8 cellular contexts compared by ENCODE assay signal in genomic region chr11:2376751-2377451, GRCh38. TPM values are rescaled to one million over a fixed set of nuclear protein-coding genes. Genes with fewer than 3 reads are reported as not detected.
DNase-seq lines count a peak whose midpoint lies in the region; ATAC-seq, FAIRE-seq and TF ChIP-seq lines count a peak whose summit lies in the region.

A gene with protein sequence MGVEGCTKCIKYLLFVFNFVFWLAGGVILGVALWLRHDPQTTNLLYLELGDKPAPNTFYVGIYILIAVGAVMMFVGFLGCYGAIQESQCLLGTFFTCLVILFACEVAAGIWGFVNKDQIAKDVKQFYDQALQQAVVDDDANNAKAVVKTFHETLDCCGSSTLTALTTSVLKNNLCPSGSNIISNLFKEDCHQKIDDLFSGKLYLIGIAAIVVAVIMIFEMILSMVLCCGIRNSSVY (plus strand): TSS chr11:2377310. CDS start chr11:2377550, 240 bp downstream.

- peaks cover 0 to 6% of the 10 kb centered on the region in 2 experiments for H3K36me3 ChIP-seq in keratinocyte (ENCODE audit: control insufficient read depth in 2 of 2, extremely low read depth in 1 of 2, insufficient read depth in 2 of 2, low read length in 2 of 2)

- H3K9me1 ChIP-seq in keratinocyte (ENCODE audit: control insufficient read depth, extremely low read depth, insufficient read depth, low read length) = no peaks in the 10 kb centered on the region

- H4K20me1 ChIP-seq in keratinocyte (ENCODE audit: control insufficient read depth, extremely low read depth, insufficient read depth, low read length) = peaks cover 25% of the 10 kb centered on the region

- H3K27me3 Mint-ChIP-seq in activated B cell treated with CpG ODN at 0.5 μM for 24 hours = no peaks in the 10 kb centered on the region

- H3K27me3 ChIP-seq in keratinocyte (ENCODE audit: control insufficient read depth, extremely low read depth, insufficient read depth, low read length) = no peaks in the 10 kb centered on the region

- peak within 1 kb of the TSS; percentile 74 to 93 (median 93) for H3K4me3 ChIP-seq in keratinocyte (ENCODE audit: control insufficient read depth in 2 of 3, extremely low read depth in 1 of 3, insufficient read depth in 2 of 3, low read depth in 1 of 3, low read length in 3 of 3)

- CTCF ChIA-PET in activated B cell treated with CpG ODN at 0.5 μM for 24 hours (lab: Charles Lee) = interaction anchor here (1.0 to 1.4 kb wide), 2 partner anchors 24 to 44 kb away, joined by 4 read pairs; partner anchors contain the start of gene TSSC4

- peak within 1 kb of the TSS; percentile 86 for H3K27ac ChIP-seq in caudate nucleus (ENCODE audit: low read depth, low read length)
- H3K27ac ChIP-seq in keratinocyte (ENCODE audit: control insufficient read depth, insufficient read depth, low read length) = peak within 1 kb of the TSS; percentile 68

- peak within 1 kb of the TSS; percentile 85 for H3K9ac ChIP-seq in keratinocyte (ENCODE audit: control insufficient read depth, extremely low read depth, insufficient read depth, low read length)

- H3K4me1 Mint-ChIP-seq in activated B cell treated with CpG ODN at 0.5 μM for 24 hours = peaks cover 38% of the 10 kb centered on the region

- no peak for FAIRE-seq in keratinocyte (lab: Jason Lieb, UNC)

- peak; percentile 55 for ATAC-seq in HG03432 (IDR thresholded peaks at IDR 0.05; ENCODE audit: unreplicated experiment)
- ATAC-seq in activated B cell treated with CpG ODN at 0.5 μM for 24 hours (ENCODE audit: low read depth) = peak; percentile 82
- no peak for ATAC-seq in GM21390 (IDR thresholded peaks at IDR 0.05; ENCODE audit: unreplicated experiment)

- peak within 1 kb of the TSS; percentile 86 for H3K27ac Mint-ChIP-seq in activated B cell treated with CpG ODN at 0.5 μM for 24 hours

- peaks cover 45% of the 10 kb centered on the region for H3K79me2 ChIP-seq in keratinocyte (ENCODE audit: control insufficient read depth, insufficient read depth, low read length)

- peaks cover 3% of the 10 kb centered on the region for H3K36me3 Mint-ChIP-seq in activated B cell treated with CpG ODN at 0.5 μM for 24 hours (ENCODE audit: low read depth)

- no peak for TF ChIP-seq CTCF in activated B cell treated with CpG ODN at 0.5 μM for 24 hours (IDR thresholded peaks at IDR 0.05)
- TF ChIP-seq CTCF in keratinocyte (optimal IDR thresholded peaks at IDR 0.05 in 1 of 3, IDR thresholded peaks at IDR 0.05 in 1 of 3, conservative IDR thresholded peaks at IDR 0.05 in 1 of 3; ENCODE audit: extremely low read depth in 1 of 3, insufficient read depth in 2 of 3, low read length in 3 of 3) = no peak

- H3K4me1 ChIP-seq in keratinocyte (ENCODE audit: control insufficient read depth, extremely low read depth, insufficient read depth, low read length) = peaks cover 25% of the 10 kb centered on the region

- peak within 1 kb of the TSS; percentile 22 for H2AFZ ChIP-seq in keratinocyte (ENCODE audit: control insufficient read depth, low read length)

- peak within 1 kb of the TSS; percentile 97 for H3K4me2 ChIP-seq in keratinocyte (ENCODE audit: control insufficient read depth, extremely low read depth, insufficient read depth, low read depth, low read length)

- DNase-seq in NCI-H82 (lab: John Stamatoyannopoulos, UW) = peak; percentile 30
- no peak for DNase-seq in NCI-H82 treated with DMSO at 0.1 percent for 48 hours (lab: John Stamatoyannopoulos, UW; ENCODE audit: unreplicated experiment)
- DNase-seq in activated B cell treated with CpG ODN at 0.5 μM for 24 hours = peak; percentile 67
- DNase-seq in caudate nucleus (lab: John Stamatoyannopoulos, UW) = peak in 33 of 61 donors; percentile 27 to 74 (median 45)
- DNase-seq in keratinocyte (ENCODE audit: low read depth, low spot score) = no peak
- peak; percentile 69 for DNase-seq in stimulated activated CD4-positive, alpha-beta T cell treated with anti-CD3 and anti-CD28 coated beads, Interleukin-15, amount 100 ng/mL, for 24 hours

- POLR2A ChIA-PET in activated B cell treated with CpG ODN at 0.5 μM for 24 hours (lab: Charles Lee) = interaction anchor here (0.6 to 3.4 kb wide), 15 partner anchors 9 to 1236 kb away, joined by 3 to 64 read pairs (median 5); partner anchors contain the start of genes C11orf21, PHLDA2, TSPAN32 and TSSC4

- peak within 1 kb of the TSS; percentile 82 for H3K4me3 Mint-ChIP-seq in activated B cell treated with CpG ODN at 0.5 μM for 24 hours

- intact Hi-C loops in activated B cell treated with CpG ODN at 0.5 μM for 24 hours (cut with micrococcal nuclease) = loop anchor here (1.0 to 5.0 kb wide), 4 partner anchors 8 to 615 kb away; partner anchors contain the start of genes C11orf21, NAP1L4 and TSSC4

- H3K9me3 Mint-ChIP-seq in activated B cell treated with CpG ODN at 0.5 μM for 24 hours = no peaks in the 10 kb centered on the region

- dilution Hi-C loops in keratinocyte (cut with MboI; ENCODE audit: extremely low pct_ligation_motif_present, low sequenced_read_pairs) = no loop called here

- H3K9me3 ChIP-seq in keratinocyte (ENCODE audit: control insufficient read depth, low read depth, low read length) = no peaks in the 10 kb centered on the region

RNA-seq across cellular contexts. Expression of the gene that starts here (rescaled TPM):
- total RNA-seq in activated B cell treated with CpG ODN at 0.5 μM for 24 hours = 130 and 132 TPM in 2 replicates
- 194 to 429 TPM (median 320 TPM) in 3 replicates for polyA plus RNA-seq in keratinocyte
- 94.1 TPM for polyA plus RNA-seq in keratinocyte (2011; ENCODE audit: low read depth)
- 211 and 326 TPM in 2 replicates for polyA plus RNA-seq in keratinocyte (2011; cell fraction: cytosol; rRNA removed)
- 476 and 659 TPM in 2 replicates for polyA plus RNA-seq in keratinocyte (2011; cell fraction: nucleus; rRNA removed)
- polyA plus RNA-seq in keratinocyte (2012; ENCODE audit: low replicate concordance) = 517 and 572 TPM in 2 replicates
- polyA minus RNA-seq in keratinocyte = 327 to 957 TPM (median 546 TPM) in 3 replicates
- 543 TPM for polyA minus RNA-seq in keratinocyte (2011; cell fraction: cytosol; rRNA and poly(A)+ RNA removed)
- polyA minus RNA-seq in keratinocyte (2011; cell fraction: nucleus; rRNA and poly(A)+ RNA removed) = 405 and 451 TPM in 2 replicates

Comparison
In these comparisons a context has a peak if more than half of its experiments do, and no peak if none do; other contexts are left out.
1. DNase-seq: peak in NCI-H82 (single experiment), activated B cell treated with CpG ODN at 0.5 μM for 24 hours (single experiment), caudate nucleus (33 of 61) and stimulated activated CD4-positive, alpha-beta T cell treated with anti-CD3 and anti-CD28 coated beads, Interleukin-15, amount 100 ng/mL, for 24 hours (single experiment); none in NCI-H82 treated with DMSO at 0.1 percent for 48 hours (single experiment) and keratinocyte (single experiment).